In genomic region chr17:33013596-33014375, GRCh38 we compare ENCODE assay signal across 19 cellular contexts. TPM values are rescaled to one million over a fixed set of nuclear protein-coding genes. Genes with fewer than 3 reads are reported as not detected.
DNase-seq lines count a peak whose midpoint lies in the region; ATAC-seq and TF ChIP-seq lines count a peak whose summit lies in the region.
"Had no signal": no experiment of that assay in that cellular context is flagged by ENCODE, and none has a peak within 500 bp of the region (broad histone marks: within the 10 kb centered on the region; RNA-seq: fewer than 3 reads in every experiment).

No MANE protein-coding gene starts in this region.

- H4K20me1 ChIP-seq in H9 (ENCODE audit: control insufficient read depth, insufficient read depth, insufficient read length), result no peaks in the 10 kb centered on the region

- no peaks in the 10 kb centered on the region; a peak in 1 of 5 replicates for H3K9me3 Mint-ChIP-seq in H9
- H3K9me3 Mint-ChIP-seq: CD4-positive, alpha-beta T cell had no signal

- H3K4me3 ChIP-seq in RWPE2 (ENCODE audit: severe bottlenecking), result no peak overlapping the region
- H3K4me3 ChIP-seq in tibial artery, result no peak overlapping the region
- H3K4me3 ChIP-seq: GM23248, SJSA1 had no signal

- no CpG with 5 or more reads among the region's 18 CpGs for WGBS in H9 (ENCODE audit: extremely low coverage, insufficient read length, low lambda C conversion rate)

- H2AFZ ChIP-seq in H9 (ENCODE audit: low read length), result no peak overlapping the region
- H2AFZ ChIP-seq: GM23248 had no signal

- no peaks in the 10 kb centered on the region for H3K79me2 ChIP-seq in H9 (ENCODE audit: insufficient read depth, low read length)

- no peak overlapping the region for H3K4ac ChIP-seq in H9 (ENCODE audit: low read depth, low read length)

- no peak overlapping the region for H3K18ac ChIP-seq in H9 (ENCODE audit: insufficient read length, low read depth, low read length)

- H3K79me1 ChIP-seq in H9 (ENCODE audit: insufficient read depth, low read depth, low read length, poor library complexity, severe bottlenecking), result no peaks in the 10 kb centered on the region

- no peak overlapping the region for H4K91ac ChIP-seq in H9 (ENCODE audit: insufficient read length, low read depth, low read length)

- no peak overlapping the region for H3T11ph ChIP-seq in H9 (ENCODE audit: low read length)

- no peaks in the 10 kb centered on the region for H3K9me3 ChIP-seq in H9 (ENCODE audit: control insufficient read depth, low read depth, low read length)
- no peaks in the 10 kb centered on the region for H3K9me3 ChIP-seq in RWPE2 (ENCODE audit: severe bottlenecking)
- H3K9me3 ChIP-seq in tibial artery, result no peaks in the 10 kb centered on the region
- H3K9me3 ChIP-seq: BE2C, SJSA1 had no signal

- H3K36me3 Mint-ChIP-seq in H9 (ENCODE audit: insufficient read depth in 1 of 3, low read depth in 3 of 3), result no peaks in the 10 kb centered on the region; a peak in 1 of 7 replicates

- H2BK15ac ChIP-seq in H9 (ENCODE audit: low read depth, low read length), result no peak overlapping the region

- peaks cover 4% of the 10 kb centered on the region for H3K27me3 Mint-ChIP-seq in H9 (ENCODE audit: low read depth)

- ATAC-seq in RWPE2 (ENCODE audit: low read depth) (no peak), sciatic nerve (no peak), GM21723 (IDR thresholded peaks at IDR 0.05; ENCODE audit: unreplicated experiment) (no peak)

- H2AK5ac ChIP-seq in H9 (ENCODE audit: insufficient read length, low read length), result no peak overlapping the region

- H3K4me1 Mint-ChIP-seq in H9, result peaks cover 0 to 7% of the 10 kb centered on the region in 2 experiments

- TF ChIP-seq CTCF in H9 (conservative IDR thresholded peaks at IDR 0.05), result no peak
- TF ChIP-seq CTCF in RWPE2 (IDR thresholded peaks at IDR 0.05; ENCODE audit: poor library complexity, severe bottlenecking), result no peak
- no peak for TF ChIP-seq CTCF in tibial artery (IDR thresholded peaks at IDR 0.05)

- no peak overlapping the region for H3K56ac ChIP-seq in H9 (ENCODE audit: insufficient read length, low read depth, low read length)

- DNase-seq in H9 (peak; percentile 32), RWPE2 (ENCODE audit: low spot score) (no peak), iris pigment epithelial cell (ENCODE audit: low read depth) (peak; percentile 21), sciatic nerve (ENCODE audit: low spot score) (peak; percentile 44), tibial artery (no peak), COLO668 (lab: John Stamatoyannopoulos, UW; ENCODE audit: unreplicated experiment) (no peak)
- DNase-seq: BE2C; CD4-positive, alpha-beta T cell; DMS79; GM23248; Kasumi-1; NCI-H1105 treated with DMSO at 0.1 percent for 48 hours; NCI-H1694 treated with DMSO at 0.1 percent for 48 hours; NCI-H446; OCI-M1; RPMI8226 had no signal

- no peak overlapping the region for H3K27ac ChIP-seq in H9 (ENCODE audit: insufficient read length, low read depth, low read length)
- H3K27ac ChIP-seq in RWPE2 (ENCODE audit: poor library complexity, severe bottlenecking), result peak overlapping the region; percentile 62
- H3K27ac ChIP-seq in tibial artery, result no peak overlapping the region
- H3K27ac ChIP-seq: GM23248, SJSA1 had no signal

- H3K4me1 ChIP-seq in H9 (ENCODE audit: insufficient read depth, low read length) (no peaks in the 10 kb centered on the region), RWPE2 (ENCODE audit: insufficient read depth, poor library complexity, severe bottlenecking) (peaks cover 31% of the 10 kb centered on the region), tibial artery (peaks cover 0 to 11% (median 3%) of the 10 kb centered on the region in 4 donors)
- H3K4me1 ChIP-seq: BE2C had no signal

- no peak overlapping the region for H3K14ac ChIP-seq in H9 (ENCODE audit: insufficient read depth, low read length)

- no peak overlapping the region for H2BK20ac ChIP-seq in H9 (ENCODE audit: low read depth, low read length, poor library complexity, severe bottlenecking)

- H4K8ac ChIP-seq in H9 (replicated peaks; ENCODE audit: insufficient read length, low read depth, low read length), result no peak overlapping the region

- no peak overlapping the region for H3K4me2 ChIP-seq in H9 (ENCODE audit: insufficient read depth, insufficient read length, low read length)

- no peak overlapping the region for H2BK120ac ChIP-seq in H9 (ENCODE audit: low read depth, low read length, poor library complexity, severe bottlenecking)

- no peak overlapping the region for H2BK5ac ChIP-seq in H9 (ENCODE audit: insufficient read length, low read length)

- H3K9ac ChIP-seq in H9 (ENCODE audit: extremely low read depth, insufficient read length, low read length), result no peak overlapping the region
- H3K9ac ChIP-seq: GM23248 had no signal

- H3K4me3 Mint-ChIP-seq in H9, result no peak overlapping the region
- H3K4me3 Mint-ChIP-seq: CD4-positive, alpha-beta T cell had no signal

- intact Hi-C loops in sciatic nerve (cut with DNase I), result no loop called here
- intact Hi-C loops in tibial artery (cut with DNase I; ENCODE audit: low total_unique reads), result loop anchor here (10.0 kb wide), 1 partner anchor 561 kb away; no protein-coding TSS in a partner anchor

- H3K36me3 ChIP-seq in RWPE2 (ENCODE audit: low read depth) (no peaks in the 10 kb centered on the region), tibial artery (no peaks in the 10 kb centered on the region)
- H3K36me3 ChIP-seq: BE2C, SJSA1 had no signal

- H3K27ac Mint-ChIP-seq in H9, result no peak overlapping the region
- H3K27ac Mint-ChIP-seq: CD4-positive, alpha-beta T cell had no signal

- no peak overlapping the region for H2BK12ac ChIP-seq in H9 (ENCODE audit: insufficient read length, low read depth, low read length)

- no peak overlapping the region for H3K23ac ChIP-seq in H9 (ENCODE audit: insufficient read length, low read depth, low read length)

- H4K5ac ChIP-seq in H9 (ENCODE audit: insufficient read length, low read depth, low read length), result no peak overlapping the region

- H3K23me2 ChIP-seq in H9 (ENCODE audit: insufficient read length, low read depth, low read length, poor library complexity, severe bottlenecking), result no peaks in the 10 kb centered on the region

- no peaks in the 10 kb centered on the region for H3K27me3 ChIP-seq in H9 (ENCODE audit: insufficient read depth, low read length)
- no peaks in the 10 kb centered on the region for H3K27me3 ChIP-seq in RWPE2 (ENCODE audit: insufficient read depth, poor library complexity, severe bottlenecking)
- no peaks in the 10 kb centered on the region for H3K27me3 ChIP-seq in tibial artery
- H3K27me3 ChIP-seq: BE2C, SJSA1 had no signal

RNA-seq across cellular contexts. Expression of gene SPACA3, which starts 22.1 kb away (rescaled TPM):
- total RNA-seq in H9 (2021) (not detected in 2 replicates), sciatic nerve (1.2 TPM)
- total RNA-seq: Calu3; CD4-positive, alpha-beta T cell; GM23248; SJSA1 had no signal

Comparison
In these comparisons a context has a peak if more than half of its experiments do, and no peak if none do; other contexts are left out.
1. DNase-seq: peak in H9 (single experiment), iris pigment epithelial cell (single experiment) and sciatic nerve (single experiment); none in RWPE2 (single experiment), tibial artery (0 of 2) and COLO668 (single experiment).